Comparison of ENCODE assay signal across 1 cellular context in the genomic region with DNA sequence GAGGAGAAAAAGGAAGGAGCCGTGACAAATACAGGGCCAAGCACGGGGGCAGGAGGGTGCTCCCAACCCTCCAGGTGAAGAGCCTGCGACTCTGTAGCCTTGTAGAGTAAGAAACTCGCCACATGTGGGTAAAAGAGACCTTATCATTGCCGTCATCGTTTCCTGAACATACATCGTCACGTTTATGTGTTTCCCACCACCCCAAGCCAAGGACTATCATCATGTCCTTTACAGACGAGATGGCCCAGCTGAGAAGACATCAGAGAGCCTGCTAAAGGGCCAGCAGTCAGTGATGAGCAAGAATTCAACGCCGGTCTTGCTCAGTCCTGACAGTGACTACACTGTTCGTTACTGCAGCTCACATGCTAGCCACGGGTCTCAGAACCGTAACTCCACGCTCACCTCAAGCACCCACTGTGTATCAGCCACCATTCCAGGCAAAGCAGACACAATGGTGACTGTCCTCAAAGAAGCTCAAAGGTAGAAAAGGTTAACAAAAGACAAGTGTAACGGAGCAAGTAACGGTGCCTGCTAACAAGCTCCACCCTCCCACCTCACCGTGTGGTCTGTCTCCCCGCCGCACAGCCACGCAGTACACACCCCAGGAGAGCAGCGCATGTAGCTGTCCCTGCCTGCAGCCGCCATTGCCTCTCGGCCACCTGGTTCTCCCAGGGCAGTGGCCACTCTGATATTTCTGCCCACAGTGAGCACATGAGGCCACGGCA.
TF ChIP-seq lines count a peak whose summit lies in the region.

No MANE protein-coding gene starts in this region.

TF ChIP-seq in WTC11, 78 proteins besides CTCF, POLR2A, EP300 and RAD21 (continued from another document):
- no peak for TF ChIP-seq STAT6 (CRISPR knock-in tag; conservative IDR thresholded peaks at IDR 0.05; ENCODE audit: low read depth)
- TF ChIP-seq GRHL2 (CRISPR knock-in tag; IDR thresholded peaks at IDR 0.05; ENCODE audit: insufficient replicate concordance, severe bottlenecking), result no peak
- TF ChIP-seq TP53 (CRISPR knock-in tag; IDR thresholded peaks at IDR 0.05), result no peak
- no peak for TF ChIP-seq SP1 (CRISPR knock-in tag; conservative IDR thresholded peaks at IDR 0.05)
- TF ChIP-seq ZNF396 (CRISPR knock-in tag; IDR thresholded peaks at IDR 0.05; ENCODE audit: borderline replicate concordance), result no peak
- TF ChIP-seq NFE2L1 (CRISPR knock-in tag; IDR thresholded peaks at IDR 0.05), result no peak
- no peak for TF ChIP-seq KAT7 (CRISPR knock-in tag; IDR thresholded peaks at IDR 0.05; ENCODE audit: borderline replicate concordance)
- no peak for TF ChIP-seq ZNF138 (CRISPR knock-in tag; conservative IDR thresholded peaks at IDR 0.05)
- no peak for TF ChIP-seq RORB (CRISPR knock-in tag; IDR thresholded peaks at IDR 0.05)
- no peak for TF ChIP-seq ZNF423 (CRISPR knock-in tag; IDR thresholded peaks at IDR 0.05)
- no peak for TF ChIP-seq SMAD4 (CRISPR knock-in tag; IDR thresholded peaks at IDR 0.05)
- TF ChIP-seq, protein P1, sequence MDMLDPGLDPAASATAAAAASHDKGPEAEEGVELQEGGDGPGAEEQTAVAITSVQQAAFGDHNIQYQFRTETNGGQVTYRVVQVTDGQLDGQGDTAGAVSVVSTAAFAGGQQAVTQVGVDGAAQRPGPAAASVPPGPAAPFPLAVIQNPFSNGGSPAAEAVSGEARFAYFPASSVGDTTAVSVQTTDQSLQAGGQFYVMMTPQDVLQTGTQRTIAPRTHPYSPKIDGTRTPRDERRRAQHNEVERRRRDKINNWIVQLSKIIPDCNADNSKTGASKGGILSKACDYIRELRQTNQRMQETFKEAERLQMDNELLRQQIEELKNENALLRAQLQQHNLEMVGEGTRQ (CRISPR knock-in tag; IDR thresholded peaks at IDR 0.05), result no peak
- no peak for TF ChIP-seq ELF4 (CRISPR knock-in tag; IDR thresholded peaks at IDR 0.05; ENCODE audit: low read depth)
- no peak for TF ChIP-seq ZNF425 (CRISPR knock-in tag; conservative IDR thresholded peaks at IDR 0.05)
- TF ChIP-seq RELA (CRISPR knock-in tag; IDR thresholded peaks at IDR 0.05; ENCODE audit: borderline replicate concordance), result no peak
- no peak for TF ChIP-seq ZNF232 (CRISPR knock-in tag; IDR thresholded peaks at IDR 0.05)
